ENCODE assay signal across 14 cellular contexts in genomic region chr1:113369040-113369439, GRCh38. TPM values are rescaled to one million over a fixed set of nuclear protein-coding genes. Genes with fewer than 3 reads are reported as not detected.
DNase-seq lines count a peak whose midpoint lies in the region; ATAC-seq lines count a peak whose summit lies in the region.
"Had no signal": no experiment of that assay in that cellular context is flagged by ENCODE, and none has a peak within 500 bp of the region (broad histone marks: within the 10 kb centered on the region; RNA-seq: fewer than 3 reads in every experiment).

No MANE protein-coding gene starts in this region.

- no peaks in the 10 kb centered on the region for H3K9me3 Mint-ChIP-seq in activated CD4-positive, alpha-beta memory T cell treated with anti-CD3 and anti-CD28 coated beads for 36 hours
- no peaks in the 10 kb centered on the region for H3K9me3 Mint-ChIP-seq in activated CD4-positive, alpha-beta memory T cell treated with anti-CD3 and anti-CD28 coated beads, Interleukin-2, amount 10 ng/mL, durations not matched to agents 7 days and 5 days
- H3K9me3 Mint-ChIP-seq in stimulated activated naive CD8-positive, alpha-beta T cell treated with anti-CD3 and anti-CD28 coated beads, Interleukin-15, amount 100 ng/mL, for 72 hours: no peaks in the 10 kb centered on the region
- no peaks in the 10 kb centered on the region for H3K9me3 Mint-ChIP-seq in stimulated activated memory B cell treated with anti-CD40 and anti-IgM and Interleukin-4, amounts not matched to agents 10 μg/mL and 1 μg/mL and 100 μg/mL, for 72 hours
- H3K9me3 Mint-ChIP-seq: CD8-positive, alpha-beta T cell; GM23338 had no signal

- H3K4me1 Mint-ChIP-seq in activated CD4-positive, alpha-beta memory T cell treated with anti-CD3 and anti-CD28 coated beads for 36 hours (ENCODE audit: low read depth): no peaks in the 10 kb centered on the region
- H3K4me1 Mint-ChIP-seq in activated CD4-positive, alpha-beta memory T cell treated with anti-CD3 and anti-CD28 coated beads, Interleukin-2, amount 10 ng/mL, durations not matched to agents 7 days and 5 days: peaks cover 5% of the 10 kb centered on the region
- H3K4me1 Mint-ChIP-seq in stimulated activated naive CD8-positive, alpha-beta T cell treated with anti-CD3 and anti-CD28 coated beads, Interleukin-15, amount 100 ng/mL, for 72 hours: peaks cover 7% of the 10 kb centered on the region
- H3K4me1 Mint-ChIP-seq in stimulated activated memory B cell treated with anti-CD40 and anti-IgM and Interleukin-4, amounts not matched to agents 10 μg/mL and 1 μg/mL and 100 μg/mL, for 72 hours: no peaks in the 10 kb centered on the region
- H3K4me1 Mint-ChIP-seq: B cell, GM23338 had no signal

- intact Hi-C loops in activated CD4-positive, alpha-beta memory T cell treated with anti-CD3 and anti-CD28 coated beads for 36 hours (cut with micrococcal nuclease): no loop called here

- H3K27ac Mint-ChIP-seq in activated CD4-positive, alpha-beta memory T cell treated with anti-CD3 and anti-CD28 coated beads for 36 hours: no peak overlapping the region
- no peak overlapping the region for H3K27ac Mint-ChIP-seq in activated CD4-positive, alpha-beta memory T cell treated with anti-CD3 and anti-CD28 coated beads, Interleukin-2, amount 10 ng/mL, durations not matched to agents 7 days and 5 days
- no peak overlapping the region for H3K27ac Mint-ChIP-seq in stimulated activated naive CD8-positive, alpha-beta T cell treated with anti-CD3 and anti-CD28 coated beads, Interleukin-15, amount 100 ng/mL, for 72 hours
- no peak overlapping the region for H3K27ac Mint-ChIP-seq in stimulated activated memory B cell treated with anti-CD40 and anti-IgM and Interleukin-4, amounts not matched to agents 10 μg/mL and 1 μg/mL and 100 μg/mL, for 72 hours
- H3K27ac Mint-ChIP-seq: B cell; CD8-positive, alpha-beta T cell; GM23338 had no signal

- no peak overlapping the region for H3K4me3 Mint-ChIP-seq in activated CD4-positive, alpha-beta memory T cell treated with anti-CD3 and anti-CD28 coated beads for 36 hours
- H3K4me3 Mint-ChIP-seq in activated CD4-positive, alpha-beta memory T cell treated with anti-CD3 and anti-CD28 coated beads, Interleukin-2, amount 10 ng/mL, durations not matched to agents 7 days and 5 days: no peak overlapping the region
- H3K4me3 Mint-ChIP-seq in stimulated activated naive CD8-positive, alpha-beta T cell treated with anti-CD3 and anti-CD28 coated beads, Interleukin-15, amount 100 ng/mL, for 72 hours: no peak overlapping the region
- H3K4me3 Mint-ChIP-seq in stimulated activated memory B cell treated with anti-CD40 and anti-IgM and Interleukin-4, amounts not matched to agents 10 μg/mL and 1 μg/mL and 100 μg/mL, for 72 hours: no peak overlapping the region
- H3K4me3 Mint-ChIP-seq: B cell; CD8-positive, alpha-beta T cell; GM23338 had no signal

- POLR2A ChIA-PET in activated CD4-positive, alpha-beta memory T cell treated with anti-CD3 and anti-CD28 coated beads for 36 hours (lab: Charles Lee): no interaction called here
- POLR2A ChIA-PET in activated CD4-positive, alpha-beta memory T cell treated with anti-CD3 and anti-CD28 coated beads, Interleukin-2, amount 10 ng/mL, durations not matched to agents 7 days and 5 days (lab: Charles Lee): no interaction called here

- peak; percentile 76 for ATAC-seq in stimulated activated naive CD8-positive, alpha-beta T cell treated with anti-CD3 and anti-CD28 coated beads, Interleukin-15, amount 100 ng/mL, for 72 hours
- ATAC-seq in stimulated activated naive CD8-positive, alpha-beta T cell treated with anti-CD3 and anti-CD28 coated beads, Interleukin-15, Interleukin-2, amounts not matched to agents 100 U/mL and 50 U/mL, for 24 hours: no peak
- ATAC-seq in stimulated activated memory B cell treated with anti-CD40 and anti-IgM and Interleukin-4, amounts not matched to agents 10 μg/mL and 1 μg/mL and 100 μg/mL, for 72 hours: no peak
- ATAC-seq: CD8-positive, alpha-beta T cell; GM23338 had no signal

- CTCF ChIA-PET in activated CD4-positive, alpha-beta memory T cell treated with anti-CD3 and anti-CD28 coated beads for 36 hours (lab: Charles Lee): no interaction called here
- CTCF ChIA-PET in activated CD4-positive, alpha-beta memory T cell treated with anti-CD3 and anti-CD28 coated beads, Interleukin-2, amount 10 ng/mL, durations not matched to agents 7 days and 5 days (lab: Charles Lee): no interaction called here

- peaks cover 3% of the 10 kb centered on the region for H3K27me3 Mint-ChIP-seq in activated CD4-positive, alpha-beta memory T cell treated with anti-CD3 and anti-CD28 coated beads for 36 hours
- H3K27me3 Mint-ChIP-seq in activated CD4-positive, alpha-beta memory T cell treated with anti-CD3 and anti-CD28 coated beads, Interleukin-2, amount 10 ng/mL, durations not matched to agents 7 days and 5 days: peaks cover 4% of the 10 kb centered on the region
- peaks cover 8% of the 10 kb centered on the region for H3K27me3 Mint-ChIP-seq in stimulated activated naive CD8-positive, alpha-beta T cell treated with anti-CD3 and anti-CD28 coated beads, Interleukin-15, amount 100 ng/mL, for 72 hours
- H3K27me3 Mint-ChIP-seq in stimulated activated memory B cell treated with anti-CD40 and anti-IgM and Interleukin-4, amounts not matched to agents 10 μg/mL and 1 μg/mL and 100 μg/mL, for 72 hours: peaks cover 11% of the 10 kb centered on the region

- no peaks in the 10 kb centered on the region for H3K36me3 Mint-ChIP-seq in activated CD4-positive, alpha-beta memory T cell treated with anti-CD3 and anti-CD28 coated beads for 36 hours
- no peaks in the 10 kb centered on the region for H3K36me3 Mint-ChIP-seq in activated CD4-positive, alpha-beta memory T cell treated with anti-CD3 and anti-CD28 coated beads, Interleukin-2, amount 10 ng/mL, durations not matched to agents 7 days and 5 days (ENCODE audit: low read depth)
- no peaks in the 10 kb centered on the region for H3K36me3 Mint-ChIP-seq in stimulated activated memory B cell treated with anti-CD40 and anti-IgM and Interleukin-4, amounts not matched to agents 10 μg/mL and 1 μg/mL and 100 μg/mL, for 72 hours
- H3K36me3 Mint-ChIP-seq: CD8-positive, alpha-beta T cell had no signal

- DNase-seq in activated CD4-positive, alpha-beta memory T cell treated with anti-CD3 and anti-CD28 coated beads for 36 hours: peak; percentile 9
- no peak for DNase-seq in activated CD4-positive, alpha-beta memory T cell treated with anti-CD3 and anti-CD28 coated beads, Interleukin-2, amount 10 ng/mL, durations not matched to agents 7 days and 5 days
- DNase-seq in stimulated activated naive CD8-positive, alpha-beta T cell treated with anti-CD3 and anti-CD28 coated beads, Interleukin-15, amount 100 ng/mL, for 72 hours: peak in 1 of 2 donors; percentile 29
- no peak for DNase-seq in stimulated activated naive CD8-positive, alpha-beta T cell treated with anti-CD3 and anti-CD28 coated beads, Interleukin-15, Interleukin-2, amounts not matched to agents 100 U/mL and 50 U/mL, for 24 hours
- DNase-seq in OCI-M1 (lab: John Stamatoyannopoulos, UW) (peak; percentile 48), NCI-H1092 (lab: John Stamatoyannopoulos, UW) (no peak)
- DNase-seq: Calu3; CD8-positive, alpha-beta T cell; DMS79 treated with DMSO at 0.1 percent for 48 hours; EL; HCEC 1CT had no signal

RNA-seq across cellular contexts. Expression of gene MAGI3, which starts 21.3 kb away (rescaled TPM):
- total RNA-seq in activated CD4-positive, alpha-beta memory T cell treated with anti-CD3 and anti-CD28 coated beads for 36 hours: 1 to 10 TPM; 7.3 to 7.4 TPM
- total RNA-seq in activated CD4-positive, alpha-beta memory T cell treated with anti-CD3 and anti-CD28 coated beads, Interleukin-2, amount 10 ng/mL, durations not matched to agents 7 days and 5 days: 10 to 100 TPM; 12.6 to 14.0 TPM

Comparison
In these comparisons a context has a peak if more than half of its experiments do, and no peak if none do; other contexts are left out.
1. DNase-seq: peak in activated CD4-positive, alpha-beta memory T cell treated with anti-CD3 and anti-CD28 coated beads for 36 hours (single experiment) and OCI-M1 (single experiment); none in activated CD4-positive, alpha-beta memory T cell treated with anti-CD3 and anti-CD28 coated beads, Interleukin-2, amount 10 ng/mL, durations not matched to agents 7 days and 5 days (single experiment), stimulated activated naive CD8-positive, alpha-beta T cell treated with anti-CD3 and anti-CD28 coated beads, Interleukin-15, Interleukin-2, amounts not matched to agents 100 U/mL and 50 U/mL, for 24 hours (single experiment) and NCI-H1092 (single experiment).